In the genomic region with DNA sequence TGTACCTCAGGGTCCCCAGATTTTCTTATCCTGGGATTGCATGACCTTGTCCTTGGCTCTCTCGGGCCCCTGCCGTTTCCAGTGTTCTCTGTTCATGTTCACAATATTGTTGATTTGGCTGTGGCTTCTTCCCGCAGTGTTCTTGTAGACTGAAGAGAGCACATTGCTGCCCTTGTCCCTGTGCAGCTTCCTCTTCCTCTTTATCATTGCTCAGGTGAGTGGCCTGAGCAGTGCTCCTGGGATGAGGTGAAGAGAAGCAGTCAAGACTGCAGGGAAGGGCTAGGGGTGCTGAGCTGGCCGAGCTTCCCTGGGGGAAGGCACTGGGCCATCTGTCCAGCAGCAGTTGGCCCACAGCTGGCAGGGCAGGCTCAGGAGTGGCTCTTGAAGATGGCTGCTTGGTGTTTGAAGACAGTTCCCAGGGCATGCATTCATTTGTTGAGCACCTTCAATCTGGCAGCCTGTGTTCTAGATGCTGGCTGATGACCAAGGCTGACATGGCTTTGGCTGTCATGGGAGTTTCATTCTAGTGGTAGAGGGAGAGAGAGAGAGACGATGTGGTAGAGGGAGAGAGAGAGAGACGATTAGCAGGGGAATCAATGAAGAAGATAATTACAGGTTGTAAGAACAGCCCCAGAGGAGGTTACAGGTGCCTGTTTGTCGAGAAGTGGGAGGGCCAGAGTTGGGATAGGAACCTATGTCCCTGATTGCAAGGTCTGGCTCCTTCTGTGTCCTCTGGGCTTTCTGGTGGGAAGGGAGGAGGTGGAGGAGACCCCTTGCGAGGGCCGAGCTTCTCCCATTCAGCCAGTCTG, we compare ENCODE assay signal across 20 cellular contexts. TPM values are rescaled to one million over a fixed set of nuclear protein-coding genes. Genes with fewer than 3 reads are reported as not detected.
DNase-seq lines count a peak whose midpoint lies in the region; ATAC-seq, FAIRE-seq and TF ChIP-seq lines count a peak whose summit lies in the region.
"Had no signal": no experiment of that assay in that cellular context is flagged by ENCODE, and none has a peak within 500 bp of the region (broad histone marks: within the 10 kb centered on the region; RNA-seq: fewer than 3 reads in every experiment).

No MANE protein-coding gene starts in this region.

- DNase-seq in DMS 273 (lab: John Stamatoyannopoulos, UW; ENCODE audit: unreplicated experiment) (peak; percentile 17), DMS 273 treated with DMSO at 0.1 percent for 48 hours (lab: John Stamatoyannopoulos, UW) (no peak), GM12891 (ENCODE audit: insufficient read length, low spot score) (no peak), NCI-H69 (lab: John Stamatoyannopoulos, UW) (peak; percentile 90), left ventricle myocardium superior (peak; percentile 33), foreskin keratinocyte (no peak)
- DNase-seq: activated CD4-positive, alpha-beta T cell treated with anti-CD3 and anti-CD28 coated beads, Interleukin-2, amount 50 U/mL, for 48 hours; activated effector memory CD4-positive, alpha-beta T cell treated with Interleukin-2 at 50 U/mL for 16 hours; anterior cingulate cortex; BE2C; DND-41; lower lobe of right lung; naive B cell; Peyer's patch; stimulated activated CD4-positive, alpha-beta T cell treated with anti-CD3 and anti-CD28 coated beads, Interleukin-12 subunit alpha, Interleukin-12 subunit beta, amount 100 ng/mL, for 4 hours; upper lobe of right lung had no signal

- no peak for TF ChIP-seq CTCF in foreskin keratinocyte (conservative IDR thresholded peaks at IDR 0.05)

- peak; percentile 61 for ATAC-seq in left ventricle myocardium superior
- no peak for ATAC-seq in foreskin keratinocyte
- ATAC-seq in GM18519 (IDR thresholded peaks at IDR 0.05; ENCODE audit: low FRiP score, unreplicated experiment): no peak
- ATAC-seq in HG02588 (IDR thresholded peaks at IDR 0.05; ENCODE audit: unreplicated experiment): no peak
- ATAC-seq: lower lobe of right lung, upper lobe of right lung had no signal

- no peak overlapping the region for H3K27ac ChIP-seq in foreskin keratinocyte
- H3K27ac ChIP-seq: 22Rv1, lower lobe of right lung, Peyer's patch, upper lobe of right lung had no signal

- TF ChIP-seq POLR2A in GM12891 (IDR thresholded peaks at IDR 0.05; ENCODE audit: low read depth, low read length): no peak

- H3K27me3 ChIP-seq in foreskin keratinocyte: no peaks in the 10 kb centered on the region
- H3K27me3 ChIP-seq: BE2C, Peyer's patch, upper lobe of right lung had no signal

- peaks cover 6% of the 10 kb centered on the region for H3K4me1 ChIP-seq in foreskin keratinocyte
- H3K4me1 ChIP-seq: BE2C had no signal

- FAIRE-seq in GM12891 (lab: Jason Lieb, UNC): no peak
- FAIRE-seq: frontal cortex had no signal

- intact Hi-C loops in left ventricle myocardium superior (cut with micrococcal nuclease): no loop called here

TF ChIP-seq in GM12891, 5 proteins besides CTCF, POLR2A, EP300 and RAD21:
- TF ChIP-seq TAF1 (IDR thresholded peaks at IDR 0.05; ENCODE audit: low read depth, low read length): no peak
- no peak for TF ChIP-seq PAX5 (IDR thresholded peaks at IDR 0.05; ENCODE audit: insufficient read depth, low read length, severe bottlenecking)
- TF ChIP-seq SPI1 (IDR thresholded peaks at IDR 0.05; ENCODE audit: low read depth, low read length): 0 out of 2 replicates have a peak, but pooled peaks have one; percentile 10
- TF ChIP-seq POLR2AphosphoS5 (IDR thresholded peaks at IDR 0.05; ENCODE audit: low read depth, low read length): no peak
- no peak for TF ChIP-seq POU2F2 (IDR thresholded peaks at IDR 0.05; ENCODE audit: low read depth, low read length)

RNA-seq across cellular contexts. Expression of gene BMAL1, which starts 17.4 kb away (rescaled TPM):
- 3.0 TPM for polyA plus RNA-seq in GM12891 (2012; ENCODE audit: low read depth, missing spikeins)
- total RNA-seq in left ventricle myocardium superior (4.6 TPM), foreskin keratinocyte (17.6 and 28.7 TPM in 2 replicates)
- polyA plus RNA-seq in foreskin keratinocyte: 12.1 and 16.6 TPM in 2 replicates

Comparison
In these comparisons a context has a peak if more than half of its experiments do, and no peak if none do; other contexts are left out.
1. DNase-seq: peak in DMS 273 (single experiment), NCI-H69 (single experiment) and left ventricle myocardium superior (single experiment); none in DMS 273 treated with DMSO at 0.1 percent for 48 hours (single experiment), GM12891 (single experiment) and foreskin keratinocyte (0 of 2).